8 cellular contexts compared by ENCODE assay signal in the genomic region with DNA sequence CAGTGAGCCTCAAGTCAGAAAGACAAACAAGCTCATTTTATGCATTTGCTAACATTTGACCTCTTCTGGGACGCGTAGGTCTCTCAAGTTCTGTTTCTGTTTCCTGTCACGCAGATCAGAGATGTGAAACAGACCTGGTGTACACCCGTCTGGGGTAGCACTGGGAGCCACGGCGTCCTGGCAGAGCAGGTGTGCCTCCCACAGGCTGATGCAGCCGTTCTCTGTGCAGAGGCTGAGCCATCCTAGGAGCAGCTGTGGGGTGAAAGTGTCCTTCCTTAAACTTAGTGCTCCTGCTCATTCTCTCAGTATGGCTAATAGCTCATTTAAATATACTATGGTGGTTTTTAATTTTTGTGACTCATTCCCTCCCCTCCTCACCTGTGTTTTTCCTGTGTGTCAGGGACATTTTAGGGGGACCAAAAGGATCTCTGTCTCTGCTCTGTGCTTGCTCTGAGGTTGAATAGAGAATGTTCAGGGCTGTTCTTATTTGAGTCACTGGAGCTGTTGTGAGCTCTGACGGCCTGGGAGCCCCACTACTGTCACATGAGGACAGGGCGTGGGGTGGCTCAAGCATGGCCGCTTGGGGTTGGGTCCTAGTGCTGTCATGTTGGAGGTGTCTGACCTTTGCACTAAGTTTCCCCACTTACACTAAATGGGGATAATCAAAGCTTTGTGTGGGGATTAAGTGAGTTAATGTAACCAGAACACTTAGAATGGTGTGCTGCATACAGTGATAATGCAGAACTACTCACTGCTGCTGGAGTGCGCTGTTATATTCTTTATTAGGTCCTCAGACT. TPM values are rescaled to one million over a fixed set of nuclear protein-coding genes. Genes with fewer than 3 reads are reported as not detected.
DNase-seq lines count a peak whose midpoint lies in the region; ATAC-seq, FAIRE-seq and TF ChIP-seq lines count a peak whose summit lies in the region.

No MANE protein-coding gene starts in this region.

- TF ChIP-seq CTCF in GM13976 (IDR thresholded peaks at IDR 0.05; ENCODE audit: borderline replicate concordance, control extremely low read depth, extremely low read depth, insufficient read depth, missing control alignments) = peak; percentile 37

- intact Hi-C loops in activated T-helper 2 cell treated with anti-CD3 and anti-CD28 coated beads, Interferon-gamma antibody, Interleukin-2, Interleukin-4, amounts not matched to agents 10 μg/mL and 5 μg/mL and 100 μg/mL, durations not matched to agents 14 hours and 24 hours and 36 hours (cut with micrococcal nuclease) = loop anchor here (1.0 to 5.0 kb wide), 6 partner anchors 16 to 1318 kb away; a partner anchor contains a TSS
- intact Hi-C loops in Right ventricle myocardium inferior (cut with DNase I) = no loop called here

- no peaks in the 10 kb centered on the region for H3K27me3 Mint-ChIP-seq in activated T-helper 2 cell treated with anti-CD3 and anti-CD28 coated beads, Interferon-gamma antibody, Interleukin-2, Interleukin-4, amounts not matched to agents 10 μg/mL and 5 μg/mL and 100 μg/mL, durations not matched to agents 14 hours and 24 hours and 36 hours (ENCODE audit: low read depth)

- ATAC-seq in GM21717 (IDR thresholded peaks at IDR 0.05; ENCODE audit: unreplicated experiment) = peak; percentile 91
- no peak for ATAC-seq in Right ventricle myocardium inferior

- no peak for FAIRE-seq in urothelium cell line (lab: Jason Lieb, UNC)

- H3K9me3 Mint-ChIP-seq in activated T-helper 2 cell treated with anti-CD3 and anti-CD28 coated beads, Interferon-gamma antibody, Interleukin-2, Interleukin-4, amounts not matched to agents 10 μg/mL and 5 μg/mL and 100 μg/mL, durations not matched to agents 14 hours and 24 hours and 36 hours = no peaks in the 10 kb centered on the region

- H3K36me3 Mint-ChIP-seq in activated T-helper 2 cell treated with anti-CD3 and anti-CD28 coated beads, Interferon-gamma antibody, Interleukin-2, Interleukin-4, amounts not matched to agents 10 μg/mL and 5 μg/mL and 100 μg/mL, durations not matched to agents 14 hours and 24 hours and 36 hours (ENCODE audit: low read depth) = peaks cover 29% of the 10 kb centered on the region

- H3K4me3 Mint-ChIP-seq in activated T-helper 2 cell treated with anti-CD3 and anti-CD28 coated beads, Interferon-gamma antibody, Interleukin-2, Interleukin-4, amounts not matched to agents 10 μg/mL and 5 μg/mL and 100 μg/mL, durations not matched to agents 14 hours and 24 hours and 36 hours (ENCODE audit: low read depth) = peak overlapping the region; percentile 23

- peak overlapping the region; percentile 88 for H3K27ac Mint-ChIP-seq in activated T-helper 2 cell treated with anti-CD3 and anti-CD28 coated beads, Interferon-gamma antibody, Interleukin-2, Interleukin-4, amounts not matched to agents 10 μg/mL and 5 μg/mL and 100 μg/mL, durations not matched to agents 14 hours and 24 hours and 36 hours

- DNase-seq in GM13976 (ENCODE audit: low spot score) (peak; percentile 85), LHCN-M2 (ENCODE audit: low read depth) (peak; percentile 45), urothelium cell line (ENCODE audit: low spot score) (no peak), middle frontal gyrus (ENCODE audit: extremely low spot score, low spot score) (no peak), Right ventricle myocardium inferior (ENCODE audit: missing footprints) (no peak)
- DNase-seq in activated T-helper 2 cell treated with anti-CD3 and anti-CD28 coated beads, Interferon-gamma antibody, Interleukin-2, Interleukin-4, amounts not matched to agents 10 μg/mL and 5 μg/mL and 100 μg/mL, durations not matched to agents 14 hours and 24 hours and 36 hours (ENCODE audit: low spot score) = peak; percentile 56
- DNase-seq in stimulated activated CD4-positive, alpha-beta T cell treated with anti-CD3 and anti-CD28 coated beads, Interleukin-12 subunit alpha, Interleukin-12 subunit beta, amount 100 ng/mL, for 48 hours (ENCODE audit: low read depth in 2 of 3, low spot score in 1 of 3) = peak; percentile 64 to 87 (median 74)

- in situ Hi-C loops in GM13976 (cut with MboI; ENCODE audit: low sequenced_read_pairs, unreplicated experiment) = loop anchor here (10.0 kb wide), 1 partner anchor 105 kb away; no protein-coding TSS in a partner anchor

- peaks cover 78% of the 10 kb centered on the region for H3K4me1 Mint-ChIP-seq in activated T-helper 2 cell treated with anti-CD3 and anti-CD28 coated beads, Interferon-gamma antibody, Interleukin-2, Interleukin-4, amounts not matched to agents 10 μg/mL and 5 μg/mL and 100 μg/mL, durations not matched to agents 14 hours and 24 hours and 36 hours (ENCODE audit: low read depth)

RNA-seq across cellular contexts. Expression of a gene that starts 43.0 kb away (rescaled TPM):
- 77.3 and 81.6 TPM in 2 replicates for total RNA-seq in LHCN-M2 (2014; rRNA removed)
- polyA plus RNA-seq in LHCN-M2 (2012) = 78.4 TPM
- 58.9 and 59.3 TPM in 2 replicates for total RNA-seq in activated T-helper 2 cell treated with anti-CD3 and anti-CD28 coated beads, Interferon-gamma antibody, Interleukin-2, Interleukin-4, amounts not matched to agents 10 μg/mL and 5 μg/mL and 100 μg/mL, durations not matched to agents 14 hours and 24 hours and 36 hours
- 29.2 TPM for total RNA-seq in Right ventricle myocardium inferior

Comparison
In these comparisons a context has a peak if more than half of its experiments do, and no peak if none do; other contexts are left out.
1. DNase-seq: peak in GM13976 (single experiment), LHCN-M2 (single experiment), activated T-helper 2 cell treated with anti-CD3 and anti-CD28 coated beads, Interferon-gamma antibody, Interleukin-2, Interleukin-4, amounts not matched to agents 10 μg/mL and 5 μg/mL and 100 μg/mL, durations not matched to agents 14 hours and 24 hours and 36 hours (single experiment) and stimulated activated CD4-positive, alpha-beta T cell treated with anti-CD3 and anti-CD28 coated beads, Interleukin-12 subunit alpha, Interleukin-12 subunit beta, amount 100 ng/mL, for 48 hours (3 of 3); none in urothelium cell line (single experiment), middle frontal gyrus (single experiment) and Right ventricle myocardium inferior (single experiment).